Comparison of ENCODE assay signal across 1 cellular context in genomic region chr7:1666251-1666778, GRCh38.
TF ChIP-seq lines count a peak whose summit lies in the region.

No MANE protein-coding gene starts in this region.

TF ChIP-seq in IMR-90, 13 proteins besides CTCF, POLR2A, EP300 and RAD21 (continued from another document):
- TF ChIP-seq ELK1 (IDR thresholded peaks at IDR 0.05; ENCODE audit: borderline replicate concordance, low read depth, low read length) (no peak), NFE2L2 (IDR thresholded peaks at IDR 0.05; ENCODE audit: low read depth, low read length) (no peak), RFX5 (IDR thresholded peaks at IDR 0.05; ENCODE audit: low read depth, low read length) (no peak), SMC3 (IDR thresholded peaks at IDR 0.05; ENCODE audit: low read depth, low read length) (no peak)
